In genomic region chrY:12678111-12678510, GRCh38 we compare ENCODE assay signal across 25 cellular contexts. TPM values are rescaled to one million over a fixed set of nuclear protein-coding genes. Genes with fewer than 3 reads are reported as not detected.
"Had no signal": no experiment of that assay in that cellular context is flagged by ENCODE, and none has a peak within 500 bp of the region (broad histone marks: within the 10 kb centered on the region; RNA-seq: fewer than 3 reads in every experiment).

No MANE protein-coding gene starts in this region.

- H3K27me3 ChIP-seq: ovary, right atrium auricular region, right lobe of liver, stomach, testis, thyroid gland, transverse colon, upper lobe of right lung had no signal

- H3K9me3 Mint-ChIP-seq: natural killer cell treated with Interleukin-12 subunit alpha and Interleukin-12 subunit beta and Interleukin-15 and Interleukin-18, amount 100 ng/mL, for 72 hours had no signal

- DNase-seq: hippocampal formation; islet precursor cell; left ventricle myocardium inferior; mesendoderm; midbrain; mucosa of descending colon; naive thymus-derived CD4-positive, alpha-beta T cell; ovary; right lobe of liver; stimulated activated CD4-positive, alpha-beta T cell treated with anti-CD3 and anti-CD28 coated beads, Interleukin-1b, Interleukin-23, amount 100 ng/mL, for 48 hours; stimulated activated CD4-positive, alpha-beta T cell treated with anti-CD3 and anti-CD28 coated beads, Interleukin-4, amount 100 ng/mL, for 1 hour; stimulated activated naive B cell treated with anti-CD40 and anti-IgM and Interleukin-4, amounts not matched to agents 10 μg/mL and 1 μg/mL and 100 μg/mL, for 72 hours; stimulated activated naive CD8-positive, alpha-beta T cell treated with anti-CD3 and anti-CD28 coated beads, Interleukin-15, Interleukin-2, amounts not matched to agents 100 U/mL and 50 U/mL, for 24 hours; stomach; testis; thyroid gland; transverse colon; upper lobe of right lung had no signal

- H3K27me3 Mint-ChIP-seq: naive thymus-derived CD4-positive, alpha-beta T cell; natural killer cell treated with Interleukin-12 subunit alpha and Interleukin-12 subunit beta and Interleukin-15 and Interleukin-18, amount 100 ng/mL, for 72 hours; progenitor cell of endocrine pancreas; stimulated activated naive B cell treated with anti-CD40 and anti-IgM and Interleukin-4, amounts not matched to agents 10 μg/mL and 1 μg/mL and 100 μg/mL, for 72 hours had no signal

- H3K4me1 ChIP-seq: right atrium auricular region, right lobe of liver, stomach, testis, thyroid gland, upper lobe of right lung had no signal

- H3K4me2 ChIP-seq: smooth muscle cell had no signal

- H3K27ac Mint-ChIP-seq: natural killer cell treated with Interleukin-12 subunit alpha and Interleukin-12 subunit beta and Interleukin-15 and Interleukin-18, amount 100 ng/mL, for 72 hours; progenitor cell of endocrine pancreas; stimulated activated naive B cell treated with anti-CD40 and anti-IgM and Interleukin-4, amounts not matched to agents 10 μg/mL and 1 μg/mL and 100 μg/mL, for 72 hours had no signal

- H3K36me3 ChIP-seq: ovary, right atrium auricular region, right lobe of liver, thyroid gland, transverse colon, upper lobe of right lung had no signal

- H3K9me3 ChIP-seq: mucosa of descending colon, ovary, right atrium auricular region, right lobe of liver, testis, thyroid gland, upper lobe of right lung had no signal

- H3K4me3 Mint-ChIP-seq: natural killer cell treated with Interleukin-12 subunit alpha and Interleukin-12 subunit beta and Interleukin-15 and Interleukin-18, amount 100 ng/mL, for 72 hours; stimulated activated naive B cell treated with anti-CD40 and anti-IgM and Interleukin-4, amounts not matched to agents 10 μg/mL and 1 μg/mL and 100 μg/mL, for 72 hours had no signal

- FAIRE-seq: urothelium cell line had no signal

- H3K4me3 ChIP-seq: left ventricle myocardium inferior, lung, mucosa of descending colon, ovary, right atrium auricular region, right lobe of liver, smooth muscle cell, stomach, testis, thyroid gland, transverse colon, upper lobe of right lung had no signal

- ATAC-seq: mucosa of descending colon; naive thymus-derived CD4-positive, alpha-beta T cell; natural killer cell treated with Interleukin-12 subunit alpha and Interleukin-12 subunit beta and Interleukin-15 and Interleukin-18, amount 100 ng/mL, for 72 hours; right lobe of liver; stimulated activated naive B cell treated with anti-CD40 and anti-IgM and Interleukin-4, amounts not matched to agents 10 μg/mL and 1 μg/mL and 100 μg/mL, for 72 hours; stimulated activated naive CD8-positive, alpha-beta T cell treated with anti-CD3 and anti-CD28 coated beads, Interleukin-15, Interleukin-2, amounts not matched to agents 100 U/mL and 50 U/mL, for 24 hours; upper lobe of right lung had no signal

- H3K27ac ChIP-seq: left ventricle myocardium inferior, ovary, right atrium auricular region, right lobe of liver, stomach, testis, thyroid gland, transverse colon, upper lobe of right lung had no signal

RNA-seq across cellular contexts. Expression of gene USP9Y, which starts 22.9 kb away (rescaled TPM):
- total RNA-seq: progenitor cell of endocrine pancreas, renal cortical epithelial cell, right atrium auricular region, smooth muscle cell had no signal
- polyA plus RNA-seq: naive thymus-derived CD4-positive, alpha-beta T cell; ovary; smooth muscle cell had no signal
